In genomic region chrX:9952313-9952712, GRCh38 we compare ENCODE assay signal across 23 cellular contexts. TPM values are rescaled to one million over a fixed set of nuclear protein-coding genes. Genes with fewer than 3 reads are reported as not detected.
DNase-seq lines count a peak whose midpoint lies in the region; ATAC-seq and TF ChIP-seq lines count a peak whose summit lies in the region.
"Had no signal": no experiment of that assay in that cellular context is flagged by ENCODE, and none has a peak within 500 bp of the region (broad histone marks: within the 10 kb centered on the region; RNA-seq: fewer than 3 reads in every experiment).

No MANE protein-coding gene starts in this region.

- H3K9me3 Mint-ChIP-seq in activated CD8-positive, alpha-beta T cell treated with anti-CD3 and anti-CD28 coated beads for 36 hours, result no peaks in the 10 kb centered on the region
- no peaks in the 10 kb centered on the region for H3K9me3 Mint-ChIP-seq in activated CD8-positive, alpha-beta T cell treated with anti-CD3 and anti-CD28 coated beads, Interleukin-2, amount 10 ng/mL, durations not matched to agents 7 days and 5 days (ENCODE audit: insufficient read depth)
- H3K9me3 Mint-ChIP-seq: CD8-positive, alpha-beta T cell had no signal

- no peak overlapping the region for H3K4me3 Mint-ChIP-seq in activated CD8-positive, alpha-beta T cell treated with anti-CD3 and anti-CD28 coated beads for 36 hours
- no peak overlapping the region for H3K4me3 Mint-ChIP-seq in activated CD8-positive, alpha-beta T cell treated with anti-CD3 and anti-CD28 coated beads, Interleukin-2, amount 10 ng/mL, durations not matched to agents 7 days and 5 days
- H3K4me3 Mint-ChIP-seq: B cell; CD4-positive, CD25-positive, alpha-beta regulatory T cell; CD8-positive, alpha-beta T cell; GM23338; H9 had no signal

- no peaks in the 10 kb centered on the region for H3K4me1 Mint-ChIP-seq in activated CD8-positive, alpha-beta T cell treated with anti-CD3 and anti-CD28 coated beads for 36 hours (ENCODE audit: low read depth)
- peaks cover 3% of the 10 kb centered on the region for H3K4me1 Mint-ChIP-seq in activated CD8-positive, alpha-beta T cell treated with anti-CD3 and anti-CD28 coated beads, Interleukin-2, amount 10 ng/mL, durations not matched to agents 7 days and 5 days (ENCODE audit: low read depth)
- H3K4me1 Mint-ChIP-seq: B cell, H9 had no signal

- ATAC-seq in activated CD8-positive, alpha-beta T cell treated with anti-CD3 and anti-CD28 coated beads for 36 hours, result no peak
- no peak for ATAC-seq in activated CD8-positive, alpha-beta T cell treated with anti-CD3 and anti-CD28 coated beads, Interleukin-2, amount 10 ng/mL, durations not matched to agents 7 days and 5 days
- peak; percentile 93 for ATAC-seq in left lobe of liver
- peak; percentile 64 to 91 (median 86) for ATAC-seq in right lobe of liver
- no peak for ATAC-seq in activated CD4-positive, CD25-positive, alpha-beta regulatory T cell treated with anti-CD3 and anti-CD28 coated beads, Interleukin-2, amount 50 U/mL, for 24 hours
- ATAC-seq: CD8-positive, alpha-beta T cell; GM23338; HCT116 had no signal

- peaks cover 14% of the 10 kb centered on the region for H3K27me3 Mint-ChIP-seq in activated CD8-positive, alpha-beta T cell treated with anti-CD3 and anti-CD28 coated beads for 36 hours
- H3K27me3 Mint-ChIP-seq in activated CD8-positive, alpha-beta T cell treated with anti-CD3 and anti-CD28 coated beads, Interleukin-2, amount 10 ng/mL, durations not matched to agents 7 days and 5 days (ENCODE audit: low read depth), result peaks cover 35% of the 10 kb centered on the region
- H3K27me3 Mint-ChIP-seq: B cell; CD4-positive, CD25-positive, alpha-beta regulatory T cell had no signal

- H3K36me3 Mint-ChIP-seq in activated CD8-positive, alpha-beta T cell treated with anti-CD3 and anti-CD28 coated beads for 36 hours (ENCODE audit: low read depth), result no peaks in the 10 kb centered on the region
- no peaks in the 10 kb centered on the region for H3K36me3 Mint-ChIP-seq in activated CD8-positive, alpha-beta T cell treated with anti-CD3 and anti-CD28 coated beads, Interleukin-2, amount 10 ng/mL, durations not matched to agents 7 days and 5 days (ENCODE audit: low read depth)
- H3K36me3 Mint-ChIP-seq: CD4-positive, CD25-positive, alpha-beta regulatory T cell; CD8-positive, alpha-beta T cell had no signal

- H3K36me3 ChIP-seq in right lobe of liver, result no peaks in the 10 kb centered on the region

- TF ChIP-seq CTCF in activated CD8-positive, alpha-beta T cell treated with anti-CD3 and anti-CD28 coated beads for 36 hours (IDR thresholded peaks at IDR 0.05), result no peak
- TF ChIP-seq CTCF in right lobe of liver (IDR thresholded peaks at IDR 0.05), result no peak

- POLR2A ChIA-PET in activated CD8-positive, alpha-beta T cell treated with anti-CD3 and anti-CD28 coated beads for 36 hours (lab: Charles Lee), result no interaction called here
- POLR2A ChIA-PET in activated CD8-positive, alpha-beta T cell treated with anti-CD3 and anti-CD28 coated beads, Interleukin-2, amount 10 ng/mL, durations not matched to agents 7 days and 5 days (lab: Charles Lee), result no interaction called here

- WGBS in right lobe of liver (ENCODE audit: insufficient coverage, low coverage, low lambda C conversion rate, missing lambda C conversion rate), result 25% methylated on average over 1 of the region's 1 CpG

- peak; percentile 12 for DNase-seq in activated CD8-positive, alpha-beta T cell treated with anti-CD3 and anti-CD28 coated beads for 36 hours
- no peak for DNase-seq in activated CD8-positive, alpha-beta T cell treated with anti-CD3 and anti-CD28 coated beads, Interleukin-2, amount 10 ng/mL, durations not matched to agents 7 days and 5 days
- DNase-seq in left lobe of liver (ENCODE audit: low spot score), result no peak
- no peak for DNase-seq in right lobe of liver
- DNase-seq in UCSD-AML1 (lab: John Stamatoyannopoulos, UW; ENCODE audit: unreplicated experiment), result no peak
- no peak for DNase-seq in GDM1 (lab: John Stamatoyannopoulos, UW)
- no peak for DNase-seq in NCI-H345 treated with DMSO at 0.1 percent for 48 hours (lab: John Stamatoyannopoulos, UW; ENCODE audit: unreplicated experiment)
- DNase-seq: Caco-2; CD4-positive, CD25-positive, alpha-beta regulatory T cell; CD8-positive, alpha-beta T cell; DMS153; DND-41; EL; GF-D8; H9 had no signal

- CTCF ChIA-PET in activated CD8-positive, alpha-beta T cell treated with anti-CD3 and anti-CD28 coated beads for 36 hours (lab: Charles Lee), result no interaction called here
- CTCF ChIA-PET in activated CD8-positive, alpha-beta T cell treated with anti-CD3 and anti-CD28 coated beads, Interleukin-2, amount 10 ng/mL, durations not matched to agents 7 days and 5 days (lab: Charles Lee), result no interaction called here

- H3K4me3 ChIP-seq in right lobe of liver, result no peak overlapping the region
- H3K4me3 ChIP-seq: BLaER1, GM23338 had no signal

- no peaks in the 10 kb centered on the region for H3K4me1 ChIP-seq in right lobe of liver
- H3K4me1 ChIP-seq: BLaER1, Caco-2 had no signal

- no peak for TF ChIP-seq POLR2A in right lobe of liver (IDR thresholded peaks at IDR 0.05)

- no peak overlapping the region for H3K27ac Mint-ChIP-seq in activated CD8-positive, alpha-beta T cell treated with anti-CD3 and anti-CD28 coated beads for 36 hours
- no peak overlapping the region for H3K27ac Mint-ChIP-seq in activated CD8-positive, alpha-beta T cell treated with anti-CD3 and anti-CD28 coated beads, Interleukin-2, amount 10 ng/mL, durations not matched to agents 7 days and 5 days
- H3K27ac Mint-ChIP-seq: B cell; CD4-positive, CD25-positive, alpha-beta regulatory T cell; CD8-positive, alpha-beta T cell; GM23338; H9 had no signal

- no peak overlapping the region for H3K27ac ChIP-seq in right lobe of liver
- H3K27ac ChIP-seq: 22Rv1, BLaER1, C4-2B had no signal

- intact Hi-C loops in activated CD8-positive, alpha-beta T cell treated with anti-CD3 and anti-CD28 coated beads for 36 hours (cut with micrococcal nuclease), result no loop called here
- intact Hi-C loops in right lobe of liver (cut with DNase I), result no loop called here

- H3K27me3 ChIP-seq in right lobe of liver, result no peaks in the 10 kb centered on the region
- H3K27me3 ChIP-seq: BLaER1 had no signal

- H3K9me3 ChIP-seq in right lobe of liver, result no peaks in the 10 kb centered on the region
- H3K9me3 ChIP-seq: Caco-2 had no signal

RNA-seq across cellular contexts. Expression of gene CLDN34, which starts 14.8 kb away (rescaled TPM):
- not detected for total RNA-seq in activated CD8-positive, alpha-beta T cell treated with anti-CD3 and anti-CD28 coated beads for 36 hours
- not detected for total RNA-seq in activated CD8-positive, alpha-beta T cell treated with anti-CD3 and anti-CD28 coated beads, Interleukin-2, amount 10 ng/mL, durations not matched to agents 7 days and 5 days
- total RNA-seq in left lobe of liver, result 0.30 TPM
- total RNA-seq in right lobe of liver, result under 1 TPM in 2 of 6 experiments, not detected in 4; 0.22 to 0.39 TPM
- total RNA-seq: B cell; Caco-2; CD4-positive, CD25-positive, alpha-beta regulatory T cell; CD8-positive, alpha-beta T cell; GM23338; H4 had no signal

Comparison
In these comparisons a context has a peak if more than half of its experiments do, and no peak if none do; other contexts are left out.
1. ATAC-seq: peak in left lobe of liver (single experiment) and right lobe of liver (4 of 4); none in activated CD8-positive, alpha-beta T cell treated with anti-CD3 and anti-CD28 coated beads for 36 hours (single experiment), activated CD8-positive, alpha-beta T cell treated with anti-CD3 and anti-CD28 coated beads, Interleukin-2, amount 10 ng/mL, durations not matched to agents 7 days and 5 days (single experiment) and activated CD4-positive, CD25-positive, alpha-beta regulatory T cell treated with anti-CD3 and anti-CD28 coated beads, Interleukin-2, amount 50 U/mL, for 24 hours (0 of 2).